ENCODE assay signal across 11 cellular contexts in the genomic region with DNA sequence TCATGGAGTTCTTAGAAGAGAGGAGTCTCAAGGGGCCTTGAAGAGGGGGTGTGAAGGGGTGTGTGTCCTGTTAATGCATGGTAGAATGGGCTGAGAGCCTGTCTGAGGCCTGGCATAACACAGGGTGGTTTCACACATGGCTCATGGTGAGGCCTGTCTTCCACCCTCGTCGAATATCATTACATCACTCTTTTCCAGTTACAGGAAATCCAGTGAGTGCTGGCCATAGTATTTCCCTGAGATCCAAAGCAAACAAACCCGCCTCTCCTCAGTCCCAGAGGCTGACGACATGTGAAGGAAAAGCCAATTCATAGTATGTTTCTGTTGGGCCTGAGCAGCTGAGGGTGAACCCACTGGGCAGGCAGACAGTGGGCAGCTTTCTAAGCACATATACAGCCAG.
DNase-seq lines count a peak whose midpoint lies in the region; TF ChIP-seq lines count a peak whose summit lies in the region.
"Had no signal": no experiment of that assay in that cellular context is flagged by ENCODE, and none has a peak within 500 bp of the region (broad histone marks: within the 10 kb centered on the region; RNA-seq: fewer than 3 reads in every experiment).

No MANE protein-coding gene starts in this region.

- no peaks in the 10 kb centered on the region for H3K79me2 ChIP-seq in OCI-LY7 (ENCODE audit: insufficient read depth, low read depth, low read length)

- no peaks in the 10 kb centered on the region for H4K20me1 ChIP-seq in OCI-LY7 (ENCODE audit: insufficient read depth, low read length)

- CTCF ChIA-PET in OCI-LY7 (lab: Charles Lee; ENCODE audit: unreplicated experiment) = no interaction called here

- no peaks in the 10 kb centered on the region for H3K9me2 ChIP-seq in OCI-LY7 (ENCODE audit: insufficient read depth, low read length)

- peak overlapping the region; percentile 17; the same call in 1 of the 2 replicates for H2AFZ ChIP-seq in OCI-LY7 (ENCODE audit: low read length)

- no peak overlapping the region for H3K4me2 ChIP-seq in OCI-LY7 (ENCODE audit: low read length)

- H3K4me3 ChIP-seq in OCI-LY7 (ENCODE audit: low read depth, low read length, poor library complexity, severe bottlenecking) = no peak overlapping the region

- H3K36me3 ChIP-seq in OCI-LY7 (ENCODE audit: insufficient read depth, low read length) = no peaks in the 10 kb centered on the region

- no TSS peak for BruUV-seq in OCI-LY7 (replicated peaks; lab: Mats Ljungman, UMichigan)

- intact Hi-C loops in OCI-LY7 (cut with micrococcal nuclease; ENCODE audit: unreplicated experiment) = no loop called here

- DNase-seq in DMS53 (lab: John Stamatoyannopoulos, UW) (peak; percentile 96), OCI-LY7 (ENCODE audit: low spot score) (no peak), epithelial cell of prostate (ENCODE audit: low read depth, low spot score) (no peak), myocyte (ENCODE audit: low read depth) (peak; percentile 52), COLO829 (ENCODE audit: low spot score) (no peak), caudate nucleus (lab: John Stamatoyannopoulos, UW) (no peak), SIG-M5 treated with dmso at 0.1 percent for 504 hours (lab: John Stamatoyannopoulos, UW; ENCODE audit: unreplicated experiment) (no peak)
- no peak for DNase-seq in activated CD4-positive, CD25-positive, alpha-beta regulatory T cell treated with anti-CD3 and anti-CD28 coated beads, Interleukin-2, amount 50 U/mL, for 72 hours
- DNase-seq: activated CD4-positive, alpha-beta T cell treated with anti-CD3 and anti-CD28 coated beads for 48 hours; activated naive CD4-positive, alpha-beta T cell treated with anti-CD3 and anti-CD28 coated beads, Interleukin-2, amount 10 ng/mL, durations not matched to agents 7 days and 5 days; NCI-H1417 treated with DMSO at 0.1 percent for 48 hours had no signal

- TF ChIP-seq CTCF in OCI-LY7 (conservative IDR thresholded peaks at IDR 0.05; ENCODE audit: low read length) = no peak

- H3K9me3 ChIP-seq in OCI-LY7 (ENCODE audit: low read length) = no peaks in the 10 kb centered on the region; the same call in 1 of the 2 replicates

- H3K4me1 ChIP-seq in OCI-LY7 (ENCODE audit: insufficient read depth, low read length, poor library complexity, severe bottlenecking) = peaks cover 31% of the 10 kb centered on the region

- POLR2A ChIA-PET in OCI-LY7 (lab: Charles Lee) = interaction anchor here (0.6 to 1.2 kb wide), 9 partner anchors 10 to 171 kb away, joined by 3 to 6 read pairs (median 3); no protein-coding TSS in a partner anchor

- H3K27ac ChIP-seq in OCI-LY7 (ENCODE audit: low read depth, low read length, poor library complexity, severe bottlenecking) (no peak overlapping the region), epithelial cell of prostate (peak overlapping the region; percentile 7), caudate nucleus (ENCODE audit: low read depth, low read length) (no peak overlapping the region)

Comparison
In these comparisons a context has a peak if more than half of its experiments do, and no peak if none do; other contexts are left out.
1. DNase-seq: peak in DMS53 (single experiment) and myocyte (single experiment); none in OCI-LY7 (single experiment), epithelial cell of prostate (single experiment), activated CD4-positive, CD25-positive, alpha-beta regulatory T cell treated with anti-CD3 and anti-CD28 coated beads, Interleukin-2, amount 50 U/mL, for 72 hours (single experiment), COLO829 (single experiment), caudate nucleus (0 of 61) and SIG-M5 treated with dmso at 0.1 percent for 504 hours (single experiment).